In the genomic region with DNA sequence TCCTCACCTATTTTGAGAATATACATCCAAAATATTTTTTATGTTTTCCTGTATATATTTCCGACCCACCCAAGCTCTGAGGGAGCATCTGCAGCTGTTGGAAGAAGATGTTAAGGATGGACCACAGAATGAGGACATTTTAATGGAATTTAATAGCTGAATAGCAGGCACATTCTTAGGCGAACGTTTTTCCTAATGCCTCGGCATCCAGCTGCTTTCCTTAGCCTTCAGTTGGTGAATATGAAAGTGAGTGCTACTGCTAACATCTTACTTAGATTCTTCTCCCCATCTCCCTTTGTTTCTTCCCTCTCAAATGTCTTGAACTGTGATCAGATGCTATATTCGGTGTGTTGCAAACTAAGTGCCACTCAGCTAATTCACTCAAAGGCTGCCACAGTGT, we compare ENCODE assay signal across 19 cellular contexts.
DNase-seq lines count a peak whose midpoint lies in the region; ATAC-seq, FAIRE-seq and TF ChIP-seq lines count a peak whose summit lies in the region.
"Had no signal": no experiment of that assay in that cellular context is flagged by ENCODE, and none has a peak within 500 bp of the region (broad histone marks: within the 10 kb centered on the region; RNA-seq: fewer than 3 reads in every experiment).

No MANE protein-coding gene starts in this region.

- H3K27ac ChIP-seq in GM23338 (ENCODE audit: low read depth) (no peak overlapping the region; the same call in 1 of the 2 replicates), SJCRH30 (peak overlapping the region; percentile 64), keratinocyte (ENCODE audit: control insufficient read depth, insufficient read depth, low read length) (no peak overlapping the region), neuronal stem cell (replicated peaks; ENCODE audit: low read length) (no peak overlapping the region)
- H3K27ac ChIP-seq: GM23248 had no signal

- H3K9me3 ChIP-seq in SJCRH30 (replicated peaks): no peaks in the 10 kb centered on the region
- H3K9me3 ChIP-seq in keratinocyte (ENCODE audit: control insufficient read depth, low read depth, low read length): no peaks in the 10 kb centered on the region
- no peaks in the 10 kb centered on the region for H3K9me3 ChIP-seq in neuronal stem cell (replicated peaks in 1 of 2; ENCODE audit: control insufficient read depth in 2 of 2, insufficient read depth in 1 of 2, low read depth in 1 of 2, low read length in 2 of 2)
- H3K9me3 ChIP-seq: BE2C had no signal

- WGBS in neuronal stem cell (ENCODE audit: extremely low coverage in 2 of 2, insufficient read length in 2 of 2, insufficient replicate concordance in 1 of 2), 2 donors: no CpG with 5 or more reads among the region's 5 CpGs

- peaks cover 3% of the 10 kb centered on the region for H3K27me3 Mint-ChIP-seq in GM23338 (ENCODE audit: insufficient read depth, low read depth, poor library complexity)
- H3K27me3 Mint-ChIP-seq: CD4-positive, CD25-positive, alpha-beta regulatory T cell had no signal

- no peak overlapping the region for H4K8ac ChIP-seq in neuronal stem cell (ENCODE audit: low read depth, low read length)

- H2AK5ac ChIP-seq in neuronal stem cell (ENCODE audit: low read depth, low read length): no peak overlapping the region

- H3K4me3 ChIP-seq in GM23338 (no peak overlapping the region), SJCRH30 (no peak overlapping the region), keratinocyte (ENCODE audit: control insufficient read depth in 2 of 3, extremely low read depth in 1 of 3, insufficient read depth in 2 of 3, low read depth in 1 of 3, low read length in 3 of 3) (no peak overlapping the region), neuronal stem cell (ENCODE audit: low read length in 2 of 2) (no peak overlapping the region)
- H3K4me3 ChIP-seq: GM23248, K562 had no signal

- H3K9me2 ChIP-seq in GM23338 (ENCODE audit: insufficient read depth): no peaks in the 10 kb centered on the region

- no peak overlapping the region for H3K4me3 Mint-ChIP-seq in GM23338
- H3K4me3 Mint-ChIP-seq: CD4-positive, CD25-positive, alpha-beta regulatory T cell had no signal

- H2BK120ac ChIP-seq in neuronal stem cell (ENCODE audit: low read depth, low read length): no peak overlapping the region

- no peak overlapping the region for H2BK15ac ChIP-seq in neuronal stem cell (ENCODE audit: low read length)

- no peak overlapping the region for H3K18ac ChIP-seq in neuronal stem cell (ENCODE audit: low read length)

- H3F3A ChIP-seq in GM23338 (replicated peaks; ENCODE audit: low read depth): 0 out of 2 replicates have a peak, but pooled peaks cover 5% of the 10 kb centered on the region

- no peak overlapping the region for H3K23ac ChIP-seq in neuronal stem cell (ENCODE audit: low read depth, low read length, poor library complexity)

- no peak overlapping the region for H3K14ac ChIP-seq in neuronal stem cell (ENCODE audit: low read length)

- H3K79me2 ChIP-seq in GM23338 (replicated peaks; ENCODE audit: insufficient read depth) (no peaks in the 10 kb centered on the region), keratinocyte (ENCODE audit: control insufficient read depth, insufficient read depth, low read length) (no peaks in the 10 kb centered on the region)

- no peak overlapping the region for H3K27ac Mint-ChIP-seq in GM23338
- H3K27ac Mint-ChIP-seq: CD4-positive, CD25-positive, alpha-beta regulatory T cell had no signal

- H3K9me1 ChIP-seq in keratinocyte (ENCODE audit: control insufficient read depth, extremely low read depth, insufficient read depth, low read length): no peaks in the 10 kb centered on the region

- DNase-seq in GM23338 (ENCODE audit: low spot score) (peak; percentile 55), SJCRH30 (peak; percentile 8 to 21), keratinocyte (ENCODE audit: low read depth, low spot score) (no peak), neuronal stem cell (ENCODE audit: low spot score) (no peak), NOMO-1 treated with DMSO at 0.1 percent for 48 hours (lab: John Stamatoyannopoulos, UW; ENCODE audit: unreplicated experiment) (no peak)
- no peak for DNase-seq in activated CD8-positive, alpha-beta memory T cell treated with anti-CD3 and anti-CD28 coated beads for 24 hours
- DNase-seq: BE2C; CD4-positive, CD25-positive, alpha-beta regulatory T cell; COR-L47; DMS 273 treated with DMSO at 0.1 percent for 48 hours; DND-41; GM23248; NCI-H1694 treated with DMSO at 0.1 percent for 48 hours; NCI-H510A treated with DMSO at 0.1 percent for 48 hours; NCI-H774 had no signal

- no peak overlapping the region for H4K91ac ChIP-seq in neuronal stem cell (ENCODE audit: low read depth, low read length, poor library complexity)

- H3K36me3 Mint-ChIP-seq in GM23338 (ENCODE audit: low read depth): peaks cover 19% of the 10 kb centered on the region
- H3K36me3 Mint-ChIP-seq: CD4-positive, CD25-positive, alpha-beta regulatory T cell had no signal

- H2BK12ac ChIP-seq in neuronal stem cell (ENCODE audit: low read length): no peak overlapping the region

- dilution Hi-C loops in keratinocyte (cut with MboI; ENCODE audit: extremely low pct_ligation_motif_present, low sequenced_read_pairs): no loop called here

- no peaks in the 10 kb centered on the region for H3K36me3 ChIP-seq in GM23338 (ENCODE audit: insufficient read depth)
- H3K36me3 ChIP-seq in SJCRH30: no peaks in the 10 kb centered on the region
- H3K36me3 ChIP-seq in keratinocyte (ENCODE audit: control insufficient read depth in 2 of 2, extremely low read depth in 1 of 2, insufficient read depth in 2 of 2, low read length in 2 of 2): no peaks in the 10 kb centered on the region
- no peaks in the 10 kb centered on the region for H3K36me3 ChIP-seq in neuronal stem cell (replicated peaks in 1 of 2; ENCODE audit: control insufficient read depth in 2 of 2, insufficient read depth in 2 of 2, low read length in 2 of 2)
- H3K36me3 ChIP-seq: BE2C had no signal

- H3K79me1 ChIP-seq in neuronal stem cell (ENCODE audit: low read depth, low read length): no peaks in the 10 kb centered on the region

- H2AFZ ChIP-seq in GM23338 (no peak overlapping the region), keratinocyte (ENCODE audit: control insufficient read depth, low read length) (peak overlapping the region; percentile 55), neuronal stem cell (ENCODE audit: low read length) (peak overlapping the region; percentile 9)
- H2AFZ ChIP-seq: GM23248 had no signal

- H4K20me1 ChIP-seq in GM23338 (replicated peaks; ENCODE audit: insufficient read depth): no peaks in the 10 kb centered on the region
- no peaks in the 10 kb centered on the region for H4K20me1 ChIP-seq in keratinocyte (ENCODE audit: control insufficient read depth, extremely low read depth, insufficient read depth, low read length)

- ATAC-seq in GM23338: peak; percentile 68
- ATAC-seq in GM18861 (IDR thresholded peaks at IDR 0.05; ENCODE audit: unreplicated experiment): no peak
- ATAC-seq in HG03039 (IDR thresholded peaks at IDR 0.05; ENCODE audit: unreplicated experiment): no peak
- ATAC-seq: K562, Panc1 had no signal

- FAIRE-seq in keratinocyte (lab: Jason Lieb, UNC): no peak
- FAIRE-seq: K562 had no signal

- peaks cover 37% of the 10 kb centered on the region for H3K4me1 Mint-ChIP-seq in GM23338
- H3K4me1 Mint-ChIP-seq: CD4-positive, CD25-positive, alpha-beta regulatory T cell had no signal

- peaks cover 35% of the 10 kb centered on the region for H3K4me1 ChIP-seq in GM23338 (ENCODE audit: insufficient read depth)
- peaks cover 15% of the 10 kb centered on the region for H3K4me1 ChIP-seq in SJCRH30
- H3K4me1 ChIP-seq in keratinocyte (ENCODE audit: control insufficient read depth, extremely low read depth, insufficient read depth, low read length): peaks cover 31% of the 10 kb centered on the region
- H3K4me1 ChIP-seq in neuronal stem cell (ENCODE audit: control insufficient read depth in 2 of 2, insufficient read depth in 1 of 2, low read depth in 1 of 2, low read length in 2 of 2): peaks cover 0 to 1% of the 10 kb centered on the region in 2 donors
- H3K4me1 ChIP-seq: BE2C had no signal

- no peak overlapping the region for H2BK5ac ChIP-seq in neuronal stem cell (ENCODE audit: low read length)

- H3K9ac ChIP-seq in keratinocyte (ENCODE audit: control insufficient read depth, extremely low read depth, insufficient read depth, low read length): no peak overlapping the region
- no peak overlapping the region for H3K9ac ChIP-seq in neuronal stem cell (ENCODE audit: low read depth, low read length, poor library complexity)
- H3K9ac ChIP-seq: GM23248 had no signal

- peaks cover 21% of the 10 kb centered on the region for H3K9me3 Mint-ChIP-seq in GM23338

- H3K4ac ChIP-seq in neuronal stem cell (ENCODE audit: low read length): no peak overlapping the region

- H3K4me2 ChIP-seq in GM23338 (peak overlapping the region; percentile 4), keratinocyte (ENCODE audit: control insufficient read depth, extremely low read depth, insufficient read depth, low read depth, low read length) (no peak overlapping the region), neuronal stem cell (ENCODE audit: insufficient read depth, low read length, poor library complexity, severe bottlenecking) (no peak overlapping the region)

- TF ChIP-seq CTCF in GM23338 (conservative IDR thresholded peaks at IDR 0.05; ENCODE audit: low read depth in 2 of 2) (no peak), keratinocyte (optimal IDR thresholded peaks at IDR 0.05 in 1 of 3, IDR thresholded peaks at IDR 0.05 in 1 of 3, conservative IDR thresholded peaks at IDR 0.05 in 1 of 3; ENCODE audit: extremely low read depth in 1 of 3, insufficient read depth in 2 of 3, low read length in 3 of 3) (no peak)

- H3K27me3 ChIP-seq in GM23338 (ENCODE audit: insufficient read depth): no peaks in the 10 kb centered on the region
- no peaks in the 10 kb centered on the region for H3K27me3 ChIP-seq in SJCRH30
- H3K27me3 ChIP-seq in keratinocyte (ENCODE audit: control insufficient read depth, extremely low read depth, insufficient read depth, low read length): no peaks in the 10 kb centered on the region
- no peaks in the 10 kb centered on the region for H3K27me3 ChIP-seq in neuronal stem cell (ENCODE audit: control insufficient read depth in 3 of 3, insufficient read depth in 3 of 3, low read depth in 1 of 3, low read length in 3 of 3)

TF ChIP-seq in GM23338, 12 proteins besides CTCF, POLR2A, EP300 and RAD21 (continues in another document):
- TF ChIP-seq ETS1 (IDR thresholded peaks at IDR 0.05): no peak
- no peak for TF ChIP-seq EZH2 (IDR thresholded peaks at IDR 0.05; ENCODE audit: low read depth, unreplicated experiment)
- TF ChIP-seq ZNF114 (CRISPR knock-in tag; IDR thresholded peaks at IDR 0.05): no peak

Comparison
In these comparisons a context has a peak if more than half of its experiments do, and no peak if none do; other contexts are left out.
1. DNase-seq: peak in GM23338 (single experiment) and SJCRH30 (2 of 2); none in keratinocyte (single experiment), neuronal stem cell (single experiment), NOMO-1 treated with DMSO at 0.1 percent for 48 hours (single experiment) and activated CD8-positive, alpha-beta memory T cell treated with anti-CD3 and anti-CD28 coated beads for 24 hours (single experiment).